In genomic region chr19:44164327-44164672, GRCh38 we compare ENCODE assay signal across 8 cellular contexts. TPM values are rescaled to one million over a fixed set of nuclear protein-coding genes. Genes with fewer than 3 reads are reported as not detected.
DNase-seq lines count a peak whose midpoint lies in the region; ATAC-seq and TF ChIP-seq lines count a peak whose summit lies in the region.

No MANE protein-coding gene starts in this region.

- peak overlapping the region; percentile 89 for H3K27ac ChIP-seq in GM23248
- peak overlapping the region; percentile 11 for H3K27ac ChIP-seq in right cardiac atrium (ENCODE audit: low read length)
- peak overlapping the region in 4 of 5 donors; percentile 84 to 89 (median 86) for H3K27ac ChIP-seq in stomach

- no peaks in the 10 kb centered on the region for H3K9me2 ChIP-seq in GM23248 (ENCODE audit: insufficient read depth)

- WGBS in GM23248 (ENCODE audit: low coverage in 1 of 2, low lambda C conversion rate in 2 of 2, missing lambda C conversion rate in 2 of 2), 2 experiments, result 54 to 66% methylated on average over 3 of the region's 3 CpGs
- 63% methylated on average over 3 of the region's 3 CpGs for WGBS in right cardiac atrium
- 52 to 74% (median 65%) methylated on average over 3 of the region's 3 CpGs for WGBS in stomach, 5 donors

- no peak for ATAC-seq in T-helper 17 cell
- ATAC-seq in right cardiac atrium, result no peak
- no peak for ATAC-seq in GM18511 (IDR thresholded peaks at IDR 0.05; ENCODE audit: unreplicated experiment)

- peak overlapping the region; percentile 84 for H3K4me2 ChIP-seq in GM23248 (ENCODE audit: unreplicated experiment)

- H3K27ac Mint-ChIP-seq in T-helper 17 cell, result peak overlapping the region; percentile 87

- TF ChIP-seq EP300 in stomach (IDR thresholded peaks at IDR 0.05), result no peak

- no peak for TF ChIP-seq CTCF in stomach (IDR thresholded peaks at IDR 0.05)

- peaks cover 2% of the 10 kb centered on the region for H3K36me3 Mint-ChIP-seq in T-helper 17 cell (ENCODE audit: low read depth)

- H3K27me3 ChIP-seq in GM23248 (replicated peaks; ENCODE audit: insufficient read depth) (no peaks in the 10 kb centered on the region), right cardiac atrium (ENCODE audit: control insufficient read depth, insufficient read depth) (no peaks in the 10 kb centered on the region), stomach (no peaks in the 10 kb centered on the region)

- H2AFZ ChIP-seq in GM23248, result peak overlapping the region; percentile 93

- in situ Hi-C loops in GM23248 (cut with MboI), result no loop called here

- H3K79me2 ChIP-seq in GM23248 (ENCODE audit: insufficient read depth), result peaks cover 42% of the 10 kb centered on the region

- no peak for DNase-seq in GM23248
- no peak for DNase-seq in T-helper 17 cell
- no peak for DNase-seq in right cardiac atrium
- no peak for DNase-seq in stomach
- no peak for DNase-seq in EL
- DNase-seq in UCSD-AML1 (lab: John Stamatoyannopoulos, UW; ENCODE audit: unreplicated experiment), result no peak
- DNase-seq in GOT3 (lab: John Stamatoyannopoulos, UW), result no peak

- peak overlapping the region; percentile 87 for H3K4me3 ChIP-seq in GM23248
- H3K4me3 ChIP-seq in right cardiac atrium (ENCODE audit: low read length), result peak overlapping the region; percentile 98
- H3K4me3 ChIP-seq in stomach, result peak overlapping the region; percentile 72 to 83 (median 81)

- no peaks in the 10 kb centered on the region for H3K27me3 Mint-ChIP-seq in T-helper 17 cell

- no peaks in the 10 kb centered on the region for H4K20me1 ChIP-seq in GM23248 (ENCODE audit: insufficient read depth)

- H3F3A ChIP-seq in GM23248 (ENCODE audit: insufficient read depth), result peaks cover 14% of the 10 kb centered on the region; the same call in 1 of the 2 replicates

- H3K36me3 ChIP-seq in GM23248 (ENCODE audit: low read depth) (peaks cover 8% of the 10 kb centered on the region; the same call in 1 of the 2 replicates), stomach (peaks cover 5 to 32% (median 29%) of the 10 kb centered on the region in 4 donors)

- H3K4me1 ChIP-seq in GM23248 (ENCODE audit: insufficient read depth) (peaks cover 4% of the 10 kb centered on the region; the same call in 1 of the 2 replicates), right cardiac atrium (ENCODE audit: control insufficient read depth, insufficient read depth, low read length) (no peaks in the 10 kb centered on the region), stomach (peaks cover 7 to 22% (median 15%) of the 10 kb centered on the region in 4 donors)

- H3K4me3 Mint-ChIP-seq in T-helper 17 cell, result peak overlapping the region; percentile 93

- no peaks in the 10 kb centered on the region for H3K9me3 ChIP-seq in GM23248 (ENCODE audit: low read depth)
- peaks cover 11% of the 10 kb centered on the region for H3K9me3 ChIP-seq in T-helper 17 cell (ENCODE audit: control insufficient read depth, low read length, poor library complexity, severe bottlenecking)
- H3K9me3 ChIP-seq in right cardiac atrium (ENCODE audit: control insufficient read depth, low read length), result peaks cover under 1% of the 10 kb centered on the region
- peaks cover 19 to 81% (median 53%) of the 10 kb centered on the region in 4 donors for H3K9me3 ChIP-seq in stomach

- H3K9ac ChIP-seq in GM23248, result peak overlapping the region; percentile 91; the same call in 1 of the 2 replicates

- no peak for TF ChIP-seq POLR2A in stomach (IDR thresholded peaks at IDR 0.05)

- H3K4me1 Mint-ChIP-seq in T-helper 17 cell, result peaks cover 4% of the 10 kb centered on the region

- intact Hi-C loops in right cardiac atrium (cut with DNase I), result loop anchor here in 2 of 4 donors (2.0 to 10.0 kb wide), 2 partner anchors 49 to 51 kb away; partner anchors contain the start of gene ZNF225 (in 2 of the 2)
- intact Hi-C loops in stomach (cut with DNase I; ENCODE audit: low total_unique reads), result no loop called here

RNA-seq across cellular contexts. Expression of gene ZNF226, which starts 0.6 kb away (rescaled TPM):
- 20.1 and 32.5 TPM in 2 replicates for total RNA-seq in GM23248 (2014; rRNA removed; shearing (Covaris generic))
- polyA plus RNA-seq in GM23248 (2016; fragmentation: Nextera tagmentation; extraction: Ambion mirVana), result 27.1 and 30.3 TPM in 2 replicates
- total RNA-seq in T-helper 17 cell, result 10 to 100 TPM; 11.4 to 16.0 TPM
- 10 to 100 TPM; 19.4 to 23.0 (median 22.2) TPM for total RNA-seq in right cardiac atrium
- 24.8 TPM for polyA plus RNA-seq in right cardiac atrium
- 10 to 100 TPM in 3 of 5 donors, 1 to 10 TPM in 2; 9.3 to 49.2 (median 25.8) TPM for total RNA-seq in stomach
- 10 to 100 TPM; 11.7 to 21.4 (median 14.9) TPM for polyA plus RNA-seq in stomach

RNA-seq across cellular contexts. Expression of gene ZNF234, which starts 22.9 kb away (rescaled TPM):
- 6.5 and 8.1 TPM in 2 replicates for total RNA-seq in GM23248 (2014; rRNA removed; shearing (Covaris generic))
- polyA plus RNA-seq in GM23248 (2016; fragmentation: Nextera tagmentation; extraction: Ambion mirVana) (4.7 and 6.2 TPM in 2 replicates), right cardiac atrium (4.4 TPM), stomach (1 to 10 TPM; 1.6 to 1.7 (median 1.6) TPM)
- total RNA-seq in T-helper 17 cell (1 to 10 TPM; 3.7 to 5.5 TPM), right cardiac atrium (10 to 100 TPM in 1 of 4 donors, 1 to 10 TPM in 3; 9.6 to 10.6 (median 9.9) TPM), stomach (10 to 100 TPM in 1 of 5 donors, 1 to 10 TPM in 3, under 1 TPM in 1; 0.58 to 11.6 (median 3.8) TPM)

RNA-seq across cellular contexts. Expression of gene ZNF227, which starts 48.0 kb away (rescaled TPM):
- 7.6 and 16.1 TPM in 2 replicates for total RNA-seq in GM23248 (2014; rRNA removed; shearing (Covaris generic))
- 7.5 and 7.8 TPM in 2 replicates for polyA plus RNA-seq in GM23248 (2016; fragmentation: Nextera tagmentation; extraction: Ambion mirVana)
- total RNA-seq in T-helper 17 cell, result 10 to 100 TPM; 11.8 to 22.5 TPM
- 10 to 100 TPM; 13.2 to 16.0 (median 15.0) TPM for total RNA-seq in right cardiac atrium
- 5.2 TPM for polyA plus RNA-seq in right cardiac atrium
- 10 to 100 TPM in 2 of 5 donors, 1 to 10 TPM in 1, under 1 TPM in 2; 0.58 to 31.9 (median 6.7) TPM for total RNA-seq in stomach
- 1 to 10 TPM; 3.1 to 7.9 (median 3.5) TPM for polyA plus RNA-seq in stomach

RNA-seq across cellular contexts. Expression of gene ZNF225, which starts 51.1 kb away (rescaled TPM):
- 5.8 and 6.1 TPM in 2 replicates for total RNA-seq in GM23248 (2014; rRNA removed; shearing (Covaris generic))
- polyA plus RNA-seq in GM23248 (2016; fragmentation: Nextera tagmentation; extraction: Ambion mirVana) (3.2 and 4.3 TPM in 2 replicates), right cardiac atrium (1.9 TPM), stomach (1 to 10 TPM in 2 of 3 donors, under 1 TPM in 1; 1.00 to 1.8 (median 1.2) TPM)
- total RNA-seq in T-helper 17 cell (1 to 10 TPM in 1 of 2 donors, under 1 TPM in 1; 0.63 to 1.7 TPM), right cardiac atrium (1 to 10 TPM; 3.6 to 4.2 (median 3.9) TPM), stomach (1 to 10 TPM in 4 of 5 donors, under 1 TPM in 1; 0.29 to 8.3 (median 2.7) TPM)

Comparison
In these comparisons a context has a peak if more than half of its experiments do, and no peak if none do; other contexts are left out.
1. H3K27ac ChIP-seq: peak in every context shown above with its lines; median percentile 89 in GM23248; 86 in stomach; 11 in right cardiac atrium.